Comparison of ENCODE assay signal across 16 cellular contexts in the genomic region with DNA sequence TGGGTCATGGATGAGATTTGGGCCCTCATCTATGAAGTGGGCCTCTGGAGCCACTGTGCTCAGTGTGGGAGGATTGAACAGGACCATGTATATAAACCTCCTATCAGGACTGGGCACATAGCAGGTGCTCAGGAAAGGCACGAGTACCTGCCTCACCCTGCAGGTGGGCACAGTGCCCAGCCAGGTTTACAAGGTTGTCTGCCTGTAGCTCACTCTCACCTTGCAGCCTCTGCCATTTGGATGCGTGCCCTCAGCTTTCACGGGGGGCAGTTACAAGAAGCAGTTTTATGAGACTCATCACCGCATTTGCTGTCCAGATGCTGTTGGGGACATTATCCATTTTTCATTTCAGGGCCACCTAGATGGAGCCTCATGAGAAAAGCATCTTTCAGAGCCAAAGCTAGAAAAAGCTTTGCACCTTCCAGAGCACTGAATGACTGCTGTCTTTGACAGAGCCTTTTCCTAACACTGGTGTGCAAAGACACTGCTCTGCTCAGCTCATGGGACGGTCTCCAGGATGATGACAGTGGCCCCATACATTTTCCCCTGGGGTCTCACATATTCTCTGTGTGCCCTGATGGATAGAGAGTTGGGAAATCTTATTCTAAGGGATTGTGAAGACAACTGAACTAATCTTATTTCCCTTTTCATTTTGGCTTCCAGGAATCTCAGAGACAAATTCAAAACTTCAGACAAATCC.
"Had no signal": no experiment of that assay in that cellular context is flagged by ENCODE, and none has a peak within 500 bp of the region (broad histone marks: within the 10 kb centered on the region; RNA-seq: fewer than 3 reads in every experiment).

No MANE protein-coding gene starts in this region.

- DNase-seq: activated CD4-positive, CD25-positive, alpha-beta regulatory T cell treated with anti-CD3 and anti-CD28 coated beads, Interleukin-2, amount 50 U/mL, for 72 hours; activated gamma-delta T cell; activated T-cell treated with anti-CD3 and anti-CD28 coated beads, Interleukin-2, amount 50 U/mL, for 4 hours; amniotic stem cell; caudate nucleus; colonic mucosa; hippocampal formation; left ventricle myocardium superior; stimulated activated CD4-positive, alpha-beta T cell treated with anti-CD3 and anti-CD28 coated beads, Interleukin-1b, Interleukin-23, amount 100 ng/mL, for 48 hours; T-helper 1 cell; T1000 had no signal

- H3K36me3 ChIP-seq: colonic mucosa, esophagus muscularis mucosa, ovary, thoracic aorta had no signal

- H3K27me3 ChIP-seq: body of pancreas, colonic mucosa, esophagus muscularis mucosa, ovary had no signal

- ATAC-seq: activated T-cell treated with anti-CD3 and anti-CD28 coated beads, Interleukin-2, amount 50 U/mL, for 4 hours; body of pancreas; left ventricle myocardium superior; naive thymus-derived CD8-positive, alpha-beta T cell had no signal

- H3K27ac ChIP-seq: body of pancreas, colonic mucosa, esophagus muscularis mucosa, ovary, thoracic aorta had no signal

- H3K4me1 ChIP-seq: body of pancreas, colonic mucosa had no signal

- H3K4me3 ChIP-seq: body of pancreas, colonic mucosa, esophagus muscularis mucosa, thoracic aorta had no signal
